Comparison of ENCODE assay signal across 11 cellular contexts in the genomic region with DNA sequence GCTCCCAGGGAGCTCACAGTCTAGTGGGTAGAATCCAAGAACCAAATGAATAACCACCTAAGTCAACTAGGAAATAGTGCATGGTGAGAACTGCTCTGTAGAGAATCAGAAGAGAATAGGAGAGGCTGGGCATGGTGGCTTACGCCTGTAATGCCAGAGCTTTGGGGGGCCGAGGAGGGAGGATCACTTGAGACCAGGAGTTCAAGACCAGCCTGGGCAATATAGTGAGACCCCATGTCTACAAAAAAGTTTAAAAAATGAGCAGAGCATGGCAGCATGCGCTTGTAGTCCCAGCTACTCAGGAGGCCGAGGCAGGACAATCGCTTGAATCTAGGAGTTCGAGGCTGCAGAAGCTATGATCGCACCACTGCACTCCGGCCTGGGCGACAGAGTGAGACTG.
DNase-seq lines count a peak whose midpoint lies in the region; ATAC-seq and TF ChIP-seq lines count a peak whose summit lies in the region.
"Had no signal": no experiment of that assay in that cellular context is flagged by ENCODE, and none has a peak within 500 bp of the region (broad histone marks: within the 10 kb centered on the region; RNA-seq: fewer than 3 reads in every experiment).

No MANE protein-coding gene starts in this region.

- POLR2A ChIA-PET in activated CD4-positive, alpha-beta T cell treated with anti-CD3 and anti-CD28 coated beads for 36 hours (lab: Charles Lee): interaction anchor here (0.6 kb wide), 1 partner anchor 110 kb away, joined by 3 read pairs; no protein-coding TSS in a partner anchor
- POLR2A ChIA-PET in PC-3 (lab: Charles Lee; ENCODE audit: unreplicated experiment): no interaction called here

- peak overlapping the region; percentile 92 for H3K27ac Mint-ChIP-seq in activated CD4-positive, alpha-beta T cell treated with anti-CD3 and anti-CD28 coated beads for 36 hours
- H3K27ac Mint-ChIP-seq in central memory CD8-positive, alpha-beta T cell (ENCODE audit: low read depth): peak overlapping the region; percentile 89

- intact Hi-C loops in activated CD4-positive, alpha-beta T cell treated with anti-CD3 and anti-CD28 coated beads for 36 hours (cut with DNase I, micrococcal nuclease): loop anchor here in 1 of 2 experiments (5.0 kb wide), 1 partner anchor 245 kb away; no protein-coding TSS in a partner anchor
- intact Hi-C loops in PC-3 (cut with micrococcal nuclease): no loop called here
- intact Hi-C loops in sciatic nerve (cut with DNase I): loop anchor here (10.0 kb wide), 1 partner anchor 333 kb away; no protein-coding TSS in a partner anchor

- peak overlapping the region; percentile 62 for H3K9ac ChIP-seq in PC-3 (ENCODE audit: low read length)

- no peak for DNase-seq in activated CD4-positive, alpha-beta T cell treated with anti-CD3 and anti-CD28 coated beads for 36 hours
- DNase-seq in activated CD4-positive, alpha-beta T cell treated with anti-CD3 and anti-CD28 coated beads for 48 hours: no peak
- DNase-seq in PC-3 (no peak), sciatic nerve (ENCODE audit: low spot score) (peak; percentile 47)
- DNase-seq in central memory CD8-positive, alpha-beta T cell (ENCODE audit: low spot score in 2 of 2): no peak
- no peak for DNase-seq in activated CD4-positive, CD25-positive, alpha-beta regulatory T cell treated with anti-CD3 and anti-CD28 coated beads, Interleukin-2, amount 50 U/mL, for 72 hours
- DNase-seq: ACHN, DMS79, GOT3 had no signal

- H2AFZ ChIP-seq in PC-3 (ENCODE audit: low read length): peak overlapping the region; percentile 51; the same call in 1 of the 2 replicates

- no peaks in the 10 kb centered on the region for H3K27me3 ChIP-seq in PC-3 (ENCODE audit: low read length)

- ATAC-seq in activated CD4-positive, alpha-beta T cell treated with anti-CD3 and anti-CD28 coated beads for 36 hours: no peak
- ATAC-seq in PC-3 (no peak), sciatic nerve (no peak), HG03139 (IDR thresholded peaks at IDR 0.05; ENCODE audit: unreplicated experiment) (no peak), HG02885 (IDR thresholded peaks at IDR 0.05; ENCODE audit: poor library complexity, unreplicated experiment) (no peak)
- ATAC-seq in central memory CD8-positive, alpha-beta T cell (replicated peaks; ENCODE audit: extremely low read depth, poor library complexity, severe bottlenecking): no peak

- no peak for TF ChIP-seq CTCF in PC-3 (conservative IDR thresholded peaks at IDR 0.05; ENCODE audit: low read depth, low read length)

- H3K36me3 ChIP-seq in PC-3 (ENCODE audit: low read depth, low read length): no peaks in the 10 kb centered on the region

- H3K4me1 Mint-ChIP-seq in activated CD4-positive, alpha-beta T cell treated with anti-CD3 and anti-CD28 coated beads for 36 hours: peaks cover 58% of the 10 kb centered on the region
- H3K4me1 Mint-ChIP-seq in central memory CD8-positive, alpha-beta T cell: peaks cover 30% of the 10 kb centered on the region

- BruUV-seq in PC-3 (replicated peaks; lab: Mats Ljungman, UMichigan): no TSS peak

- CTCF ChIA-PET in activated CD4-positive, alpha-beta T cell treated with anti-CD3 and anti-CD28 coated beads for 36 hours (lab: Charles Lee): interaction anchor here (0.7 to 1.1 kb wide), 4 partner anchors 11 to 233 kb away, joined by 3 to 5 read pairs (median 4); no protein-coding TSS in a partner anchor
- CTCF ChIA-PET in PC-3 (lab: Charles Lee): no interaction called here

- no peaks in the 10 kb centered on the region for H3K27me3 Mint-ChIP-seq in activated CD4-positive, alpha-beta T cell treated with anti-CD3 and anti-CD28 coated beads for 36 hours
- H3K27me3 Mint-ChIP-seq in central memory CD8-positive, alpha-beta T cell: no peaks in the 10 kb centered on the region

- peak overlapping the region; percentile 97 for H3K27ac ChIP-seq in PC-3 (ENCODE audit: low read length)

- H3K79me2 ChIP-seq in PC-3 (ENCODE audit: low read length): no peaks in the 10 kb centered on the region

- H3K4me1 ChIP-seq in PC-3 (ENCODE audit: insufficient read depth, low read length): peaks cover 28% of the 10 kb centered on the region

- H3K4me2 ChIP-seq in PC-3 (ENCODE audit: low read length): peak overlapping the region; percentile 60

- H3K9me3 Mint-ChIP-seq in activated CD4-positive, alpha-beta T cell treated with anti-CD3 and anti-CD28 coated beads for 36 hours (ENCODE audit: low read depth): no peaks in the 10 kb centered on the region
- H3K9me3 Mint-ChIP-seq in central memory CD8-positive, alpha-beta T cell: no peaks in the 10 kb centered on the region

- H3K9me2 ChIP-seq in PC-3 (replicated peaks; ENCODE audit: low read length): no peaks in the 10 kb centered on the region

- no peaks in the 10 kb centered on the region for H3K9me3 ChIP-seq in PC-3 (ENCODE audit: low read length)

- H3F3A ChIP-seq in PC-3 (ENCODE audit: low read length, unreplicated experiment): no peaks in the 10 kb centered on the region

- H3K4me3 Mint-ChIP-seq in activated CD4-positive, alpha-beta T cell treated with anti-CD3 and anti-CD28 coated beads for 36 hours: peak overlapping the region; percentile 32
- H3K4me3 Mint-ChIP-seq in central memory CD8-positive, alpha-beta T cell: peak overlapping the region; percentile 55

- H4K20me1 ChIP-seq in PC-3 (ENCODE audit: low read length): no peaks in the 10 kb centered on the region

- H3K4me3 ChIP-seq in PC-3 (ENCODE audit: low read length): no peak overlapping the region

- peaks cover 2% of the 10 kb centered on the region for H3K36me3 Mint-ChIP-seq in activated CD4-positive, alpha-beta T cell treated with anti-CD3 and anti-CD28 coated beads for 36 hours (ENCODE audit: low read depth)
- H3K36me3 Mint-ChIP-seq in central memory CD8-positive, alpha-beta T cell (ENCODE audit: insufficient read depth): peaks cover 2% of the 10 kb centered on the region
